Comparison of ENCODE assay signal across 15 cellular contexts in genomic region chr17:1002412-1002753, GRCh38. TPM values are rescaled to one million over a fixed set of nuclear protein-coding genes. Genes with fewer than 3 reads are reported as not detected.
A peak's percentile ranks its signal among the peaks of the same experiment; 100 is the strongest.
DNase-seq lines count a peak whose midpoint lies in the region; ATAC-seq and TF ChIP-seq lines count a peak whose summit lies in the region.
"Had no signal": no experiment of that assay in that cellular context is flagged by ENCODE, and none has a peak within 500 bp of the region (broad histone marks: within the 10 kb centered on the region; RNA-seq: fewer than 3 reads in every experiment).

No MANE protein-coding gene starts in this region.

- no peaks in the 10 kb centered on the region for H3K9me3 Mint-ChIP-seq in activated CD4-positive, alpha-beta memory T cell treated with anti-CD3 and anti-CD28 coated beads for 36 hours
- H3K9me3 Mint-ChIP-seq in activated CD4-positive, alpha-beta memory T cell treated with anti-CD3 and anti-CD28 coated beads, Interleukin-2, amount 10 ng/mL, durations not matched to agents 7 days and 5 days = no peaks in the 10 kb centered on the region
- no peaks in the 10 kb centered on the region for H3K9me3 Mint-ChIP-seq in memory B cell
- H3K9me3 Mint-ChIP-seq: endodermal cell had no signal

- H3K27me3 Mint-ChIP-seq in activated CD4-positive, alpha-beta memory T cell treated with anti-CD3 and anti-CD28 coated beads for 36 hours = no peaks in the 10 kb centered on the region
- no peaks in the 10 kb centered on the region for H3K27me3 Mint-ChIP-seq in activated CD4-positive, alpha-beta memory T cell treated with anti-CD3 and anti-CD28 coated beads, Interleukin-2, amount 10 ng/mL, durations not matched to agents 7 days and 5 days
- H3K27me3 Mint-ChIP-seq in memory B cell = no peaks in the 10 kb centered on the region

- H3K9me3 ChIP-seq in tibial artery = no peaks in the 10 kb centered on the region

- no peak overlapping the region for H3K4me3 Mint-ChIP-seq in activated CD4-positive, alpha-beta memory T cell treated with anti-CD3 and anti-CD28 coated beads for 36 hours
- no peak overlapping the region for H3K4me3 Mint-ChIP-seq in activated CD4-positive, alpha-beta memory T cell treated with anti-CD3 and anti-CD28 coated beads, Interleukin-2, amount 10 ng/mL, durations not matched to agents 7 days and 5 days
- no peak overlapping the region for H3K4me3 Mint-ChIP-seq in memory B cell
- H3K4me3 Mint-ChIP-seq: endodermal cell had no signal

- H3K4me1 Mint-ChIP-seq in activated CD4-positive, alpha-beta memory T cell treated with anti-CD3 and anti-CD28 coated beads for 36 hours (ENCODE audit: low read depth) = peaks cover 24% of the 10 kb centered on the region
- peaks cover 20% of the 10 kb centered on the region for H3K4me1 Mint-ChIP-seq in activated CD4-positive, alpha-beta memory T cell treated with anti-CD3 and anti-CD28 coated beads, Interleukin-2, amount 10 ng/mL, durations not matched to agents 7 days and 5 days
- H3K4me1 Mint-ChIP-seq in memory B cell = peaks cover 9% of the 10 kb centered on the region

- DNase-seq in activated CD4-positive, alpha-beta memory T cell treated with anti-CD3 and anti-CD28 coated beads for 36 hours = no peak
- no peak for DNase-seq in activated CD4-positive, alpha-beta memory T cell treated with anti-CD3 and anti-CD28 coated beads, Interleukin-2, amount 10 ng/mL, durations not matched to agents 7 days and 5 days
- peak; percentile 77 for DNase-seq in coronary artery (ENCODE audit: low spot score)
- DNase-seq in memory B cell (ENCODE audit: low spot score in 2 of 2) = no peak
- DNase-seq in tibial artery = no peak
- no peak for DNase-seq in epidermal melanocyte (ENCODE audit: insufficient read length, low spot score)
- no peak for DNase-seq in medulla oblongata (ENCODE audit: extremely low spot score)
- DNase-seq: activated T-cell treated with anti-CD3 and anti-CD28 coated beads, Interleukin-2, amount 50 U/mL, for 1 hour; endodermal cell; GF-D8; left colon; stimulated activated CD4-positive, alpha-beta T cell treated with anti-CD3 and anti-CD28 coated beads, Interleukin-12 subunit alpha, Interleukin-12 subunit beta, amount 100 ng/mL, for 4 hours; stimulated activated naive CD4-positive, alpha-beta T cell treated with Interleukin-2 at 50 U/mL for 16 hours; T-helper 9 cell had no signal

- peaks cover 21 to 50% (median 34%) of the 10 kb centered on the region in 3 donors for H3K36me3 ChIP-seq in tibial artery

- H3K27ac Mint-ChIP-seq in activated CD4-positive, alpha-beta memory T cell treated with anti-CD3 and anti-CD28 coated beads for 36 hours = peak overlapping the region; percentile 47
- no peak overlapping the region for H3K27ac Mint-ChIP-seq in activated CD4-positive, alpha-beta memory T cell treated with anti-CD3 and anti-CD28 coated beads, Interleukin-2, amount 10 ng/mL, durations not matched to agents 7 days and 5 days
- H3K27ac Mint-ChIP-seq in memory B cell = peak overlapping the region; percentile 4
- H3K27ac Mint-ChIP-seq: endodermal cell had no signal

- H3K27ac ChIP-seq in coronary artery = peak overlapping the region; percentile 59 to 92
- H3K27ac ChIP-seq in tibial artery = peak overlapping the region; percentile 79 to 83

- intact Hi-C loops in activated CD4-positive, alpha-beta memory T cell treated with anti-CD3 and anti-CD28 coated beads for 36 hours (cut with micrococcal nuclease) = no loop called here
- intact Hi-C loops in tibial artery (cut with DNase I; ENCODE audit: low total_unique reads) = no loop called here

- CTCF ChIA-PET in activated CD4-positive, alpha-beta memory T cell treated with anti-CD3 and anti-CD28 coated beads for 36 hours (lab: Charles Lee) = interaction anchor here (0.9 to 1.6 kb wide), 2 partner anchors 22 to 208 kb away, joined by 3 to 5 read pairs; no protein-coding TSS in a partner anchor
- CTCF ChIA-PET in activated CD4-positive, alpha-beta memory T cell treated with anti-CD3 and anti-CD28 coated beads, Interleukin-2, amount 10 ng/mL, durations not matched to agents 7 days and 5 days (lab: Charles Lee) = interaction anchor here (0.6 kb wide), 1 partner anchor 304 kb away, joined by 3 read pairs; no protein-coding TSS in a partner anchor

- no peak for ATAC-seq in memory B cell (ENCODE audit: low read depth)
- ATAC-seq in GM18858 (IDR thresholded peaks at IDR 0.05; ENCODE audit: unreplicated experiment) = no peak
- ATAC-seq: left colon had no signal

- H3K4me3 ChIP-seq in coronary artery = peak overlapping the region; percentile 8
- H3K4me3 ChIP-seq in tibial artery = no peak overlapping the region

- POLR2A ChIA-PET in activated CD4-positive, alpha-beta memory T cell treated with anti-CD3 and anti-CD28 coated beads for 36 hours (lab: Charles Lee) = no interaction called here
- POLR2A ChIA-PET in activated CD4-positive, alpha-beta memory T cell treated with anti-CD3 and anti-CD28 coated beads, Interleukin-2, amount 10 ng/mL, durations not matched to agents 7 days and 5 days (lab: Charles Lee) = no interaction called here

- no peaks in the 10 kb centered on the region for H3K27me3 ChIP-seq in tibial artery

- H3K4me1 ChIP-seq in tibial artery = peaks cover 11 to 85% (median 82%) of the 10 kb centered on the region in 4 donors

- no peak for TF ChIP-seq CTCF in coronary artery (IDR thresholded peaks at IDR 0.05)
- no peak for TF ChIP-seq CTCF in tibial artery (IDR thresholded peaks at IDR 0.05)

- H3K36me3 Mint-ChIP-seq in activated CD4-positive, alpha-beta memory T cell treated with anti-CD3 and anti-CD28 coated beads for 36 hours = peaks cover 25% of the 10 kb centered on the region
- peaks cover 49% of the 10 kb centered on the region for H3K36me3 Mint-ChIP-seq in activated CD4-positive, alpha-beta memory T cell treated with anti-CD3 and anti-CD28 coated beads, Interleukin-2, amount 10 ng/mL, durations not matched to agents 7 days and 5 days (ENCODE audit: low read depth)
- peaks cover 23% of the 10 kb centered on the region for H3K36me3 Mint-ChIP-seq in memory B cell

RNA-seq across cellular contexts. Expression of gene TIMM22, which starts 5.5 kb away (rescaled TPM):
- 1 to 10 TPM; 8.0 to 9.6 TPM for total RNA-seq in activated CD4-positive, alpha-beta memory T cell treated with anti-CD3 and anti-CD28 coated beads for 36 hours
- total RNA-seq in activated CD4-positive, alpha-beta memory T cell treated with anti-CD3 and anti-CD28 coated beads, Interleukin-2, amount 10 ng/mL, durations not matched to agents 7 days and 5 days = 1 to 10 TPM; 8.1 to 8.2 TPM

RNA-seq across cellular contexts. Expression of gene NXN, which starts 22.8 kb away (rescaled TPM):
- total RNA-seq in activated CD4-positive, alpha-beta memory T cell treated with anti-CD3 and anti-CD28 coated beads for 36 hours = under 1 TPM; 0.31 to 0.33 TPM
- total RNA-seq in activated CD4-positive, alpha-beta memory T cell treated with anti-CD3 and anti-CD28 coated beads, Interleukin-2, amount 10 ng/mL, durations not matched to agents 7 days and 5 days = under 1 TPM; 0.23 to 0.30 TPM
